Comparison of ENCODE assay signal across 1 cellular context in genomic region chr19:12092065-12092867, GRCh38.
TF ChIP-seq lines count a peak whose summit lies in the region.

No MANE protein-coding gene starts in this region.

TF ChIP-seq in HepG2, 621 proteins besides CTCF, POLR2A, EP300 and RAD21 (continues in another document):
- TF ChIP-seq E2F1 (CRISPR knock-in tag; IDR thresholded peaks at IDR 0.05): 0 out of 2 replicates have a peak, but pooled peaks have one; percentile 33
- peak; percentile 32 for TF ChIP-seq ASH2L (IDR thresholded peaks at IDR 0.05; ENCODE audit: insufficient read length, low read depth, low read length)
- peak; percentile 82 for TF ChIP-seq PBX2 (CRISPR knock-in tag; IDR thresholded peaks at IDR 0.05)
- 0 out of 2 replicates have a peak, but pooled peaks have one; percentile 18 for TF ChIP-seq IKZF5 (CRISPR knock-in tag; IDR thresholded peaks at IDR 0.05)
- TF ChIP-seq NFYB (CRISPR knock-in tag; IDR thresholded peaks at IDR 0.05): peak; percentile 86
- TF ChIP-seq ZNF878 (CRISPR knock-in tag; IDR thresholded peaks at IDR 0.05): no peak
- peak; percentile 18; the same call in 1 of the 2 replicates for TF ChIP-seq ZMYM4 (CRISPR knock-in tag; IDR thresholded peaks at IDR 0.05)
- 0 out of 2 replicates have a peak, but pooled peaks have one; percentile 30 for TF ChIP-seq GABPA (IDR thresholded peaks at IDR 0.05; ENCODE audit: low read depth, low read length)
- TF ChIP-seq GABPA (CRISPR knock-in tag; IDR thresholded peaks at IDR 0.05; ENCODE audit: low read depth): peak; percentile 73
- no peak for TF ChIP-seq ZSCAN9 (CRISPR knock-in tag; IDR thresholded peaks at IDR 0.05; ENCODE audit: borderline replicate concordance)
- TF ChIP-seq HNRNPLL (IDR thresholded peaks at IDR 0.05; ENCODE audit: low read depth, low read length, poor library complexity, severe bottlenecking): peak; percentile 9
- no peak for TF ChIP-seq ZNF574 (CRISPR knock-in tag; IDR thresholded peaks at IDR 0.05)
- TF ChIP-seq SOX13 (IDR thresholded peaks at IDR 0.05): no peak
- 0 out of 4 replicates have a peak, but pooled peaks of 1 of the 2 experiments have one; percentile 2 for TF ChIP-seq SOX13 (CRISPR knock-in tag; conservative IDR thresholded peaks at IDR 0.05 in 1 of 2, IDR thresholded peaks at IDR 0.05 in 1 of 2)
- TF ChIP-seq FOXJ3 (CRISPR knock-in tag; IDR thresholded peaks at IDR 0.05; ENCODE audit: borderline replicate concordance): no peak
- TF ChIP-seq ZNF704 (CRISPR knock-in tag; IDR thresholded peaks at IDR 0.05; ENCODE audit: borderline replicate concordance): 0 out of 2 replicates have a peak, but pooled peaks have one; percentile 47
- 0 out of 2 replicates have a peak, but pooled peaks have one; percentile 41 for TF ChIP-seq ELF4 (CRISPR knock-in tag; IDR thresholded peaks at IDR 0.05; ENCODE audit: borderline replicate concordance)
- no peak for TF ChIP-seq SOX6 (IDR thresholded peaks at IDR 0.05)
- no peak for TF ChIP-seq SOX6 (CRISPR knock-in tag; IDR thresholded peaks at IDR 0.05)
- 0 out of 2 replicates have a peak, but pooled peaks have one; percentile 26 for TF ChIP-seq ARNT2 (CRISPR knock-in tag; IDR thresholded peaks at IDR 0.05; ENCODE audit: low read depth)
- peak; percentile 77 for TF ChIP-seq POLR2G (IDR thresholded peaks at IDR 0.05; ENCODE audit: low read depth, low read length)
- no peak for TF ChIP-seq ZNF496 (CRISPR knock-in tag; IDR thresholded peaks at IDR 0.05; ENCODE audit: insufficient replicate concordance)
- no peak for TF ChIP-seq ZNF580 (CRISPR knock-in tag; IDR thresholded peaks at IDR 0.05; ENCODE audit: borderline replicate concordance, low read depth)
- TF ChIP-seq REST (IDR thresholded peaks at IDR 0.05; ENCODE audit: borderline replicate concordance in 1 of 2, low read depth in 1 of 2, low read length in 2 of 2): 0 out of 4 replicates have a peak, but pooled peaks of 1 of the 2 experiments have one; percentile 18
- TF ChIP-seq SAP130 (CRISPR knock-in tag; IDR thresholded peaks at IDR 0.05; ENCODE audit: low read depth): peak; percentile 55
- TF ChIP-seq ZFY (CRISPR knock-in tag; IDR thresholded peaks at IDR 0.05): peak; percentile 50; the same call in 1 of the 2 replicates
- TF ChIP-seq ARID4A (CRISPR knock-in tag; IDR thresholded peaks at IDR 0.05; ENCODE audit: borderline replicate concordance): peak; percentile 24; the same call in 1 of the 2 replicates
- TF ChIP-seq RBFOX2 (IDR thresholded peaks at IDR 0.05; ENCODE audit: low read depth, low read length): peak; percentile 41; the same call in 1 of the 2 replicates
- no peak for TF ChIP-seq SMYD3 (CRISPR knock-in tag; IDR thresholded peaks at IDR 0.05)
- TF ChIP-seq NFYC (CRISPR knock-in tag; IDR thresholded peaks at IDR 0.05): peak; percentile 76
- TF ChIP-seq YEATS4 (CRISPR knock-in tag; IDR thresholded peaks at IDR 0.05; ENCODE audit: borderline replicate concordance): peak; percentile 65; the same call in 1 of the 2 replicates
- peak; percentile 74 for TF ChIP-seq DRAP1 (CRISPR knock-in tag; IDR thresholded peaks at IDR 0.05)
- TF ChIP-seq TAF1 (CRISPR knock-in tag; IDR thresholded peaks at IDR 0.05): peak; percentile 64
- peak; percentile 74 for TF ChIP-seq POLR2AphosphoS5 (IDR thresholded peaks at IDR 0.05; ENCODE audit: low read depth, low read length)
- TF ChIP-seq SP2 (CRISPR knock-in tag; IDR thresholded peaks at IDR 0.05): peak; percentile 61
